Comparison of ENCODE assay signal across 1 cellular context in genomic region chr7:13639416-13639815, GRCh38.
TF ChIP-seq lines count a peak whose summit lies in the region.

No MANE protein-coding gene starts in this region.

TF ChIP-seq in H1, 55 proteins besides CTCF, POLR2A, EP300 and RAD21 (continued from another document):
- TF ChIP-seq CHD7 (IDR thresholded peaks at IDR 0.05; ENCODE audit: insufficient replicate concordance, low read length) (no peak), MAFK (IDR thresholded peaks at IDR 0.05; ENCODE audit: low read depth, low read length) (no peak), ATF2 (IDR thresholded peaks at IDR 0.05; ENCODE audit: low read length) (no peak), TEAD4 (IDR thresholded peaks at IDR 0.05; ENCODE audit: low read depth, low read length) (no peak), TBP (IDR thresholded peaks at IDR 0.05; ENCODE audit: low read depth, low read length) (no peak), POU5F1 (IDR thresholded peaks at IDR 0.05; ENCODE audit: low read depth, low read length) (no peak), CREB1 (IDR thresholded peaks at IDR 0.05) (no peak), POLR2AphosphoS5 (IDR thresholded peaks at IDR 0.05; ENCODE audit: low read depth, low read length) (no peak), CBX5 (IDR thresholded peaks at IDR 0.05; ENCODE audit: low read depth, low read length) (no peak), GTF2F1 (IDR thresholded peaks at IDR 0.05; ENCODE audit: borderline replicate concordance, low read depth, low read length) (no peak), CHD1 (IDR thresholded peaks at IDR 0.05; ENCODE audit: low read depth, low read length) (no peak), RBBP5 (IDR thresholded peaks at IDR 0.05; ENCODE audit: borderline replicate concordance, low read depth, low read length) (no peak), JUN (IDR thresholded peaks at IDR 0.05; ENCODE audit: low read depth, low read length) (no peak)
